In the genomic region with DNA sequence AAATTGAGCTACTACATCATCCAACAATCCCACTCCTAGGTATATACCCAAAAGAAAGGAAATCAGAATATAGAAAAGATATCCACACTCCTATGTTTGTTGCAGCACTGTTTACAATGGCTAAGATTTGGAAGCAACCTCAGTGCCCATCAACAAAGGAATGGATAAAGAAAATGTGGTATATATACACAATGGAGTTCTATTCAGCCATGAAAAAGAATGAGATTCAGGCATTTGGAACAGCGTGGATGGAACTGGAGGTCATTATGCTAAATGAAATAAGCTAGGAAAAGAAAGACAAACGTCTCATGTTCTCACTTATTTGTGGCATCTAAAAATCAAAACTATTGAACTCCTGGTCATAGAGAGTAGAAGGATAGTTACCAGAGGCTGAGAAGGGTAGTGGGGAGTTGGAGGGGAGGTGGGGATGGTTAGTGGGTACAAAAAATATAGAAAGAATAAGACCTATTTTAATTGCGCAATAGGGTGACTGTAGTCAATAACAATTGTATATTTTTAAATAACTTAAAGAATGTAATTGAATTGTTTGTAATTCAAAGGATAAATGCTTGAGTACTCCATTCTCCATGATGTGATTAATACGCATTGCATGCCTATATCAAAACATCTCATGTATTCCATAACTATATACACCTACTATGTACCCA, we compare ENCODE assay signal across 1 cellular context.
TF ChIP-seq lines count a peak whose summit lies in the region.

No MANE protein-coding gene starts in this region.

TF ChIP-seq in IMR-90, 13 proteins besides CTCF, POLR2A, EP300 and RAD21:
- TF ChIP-seq RFX5 (IDR thresholded peaks at IDR 0.05; ENCODE audit: low read depth, low read length) (no peak), FOS (IDR thresholded peaks at IDR 0.05; ENCODE audit: low read depth, low read length) (no peak), CEBPB (IDR thresholded peaks at IDR 0.05; ENCODE audit: low read depth, low read length) (peak; percentile 86)
